ENCODE assay signal across 9 cellular contexts in the genomic region with DNA sequence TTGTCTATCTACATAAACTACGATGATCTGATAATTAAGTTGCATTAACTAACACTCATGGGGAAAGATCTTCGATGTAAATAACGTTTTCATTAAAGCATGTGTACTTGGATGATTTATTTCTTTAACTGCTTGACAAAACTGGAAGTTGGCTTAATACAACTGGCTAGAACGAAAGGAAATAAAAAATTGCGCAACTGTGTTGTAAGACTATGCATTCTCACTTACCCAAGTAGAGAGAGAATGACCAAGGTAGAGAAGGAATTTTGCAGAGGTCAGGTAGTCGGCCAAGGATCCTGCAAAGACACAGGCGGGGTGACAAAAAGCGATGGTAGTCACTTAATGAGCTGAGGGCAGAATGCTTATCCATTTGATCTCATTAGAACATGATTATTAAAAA. TPM values are rescaled to one million over a fixed set of nuclear protein-coding genes. Genes with fewer than 3 reads are reported as not detected.
A peak's percentile ranks its signal among the peaks of the same experiment; 100 is the strongest.
DNase-seq lines count a peak whose midpoint lies in the region; ATAC-seq, FAIRE-seq and TF ChIP-seq lines count a peak whose summit lies in the region.
"Had no signal": no experiment of that assay in that cellular context is flagged by ENCODE, and none has a peak within 500 bp of the region (broad histone marks: within the 10 kb centered on the region; RNA-seq: fewer than 3 reads in every experiment).

No MANE protein-coding gene starts in this region.

- TF ChIP-seq CTCF in fibroblast of pulmonary artery (IDR thresholded peaks at IDR 0.05; ENCODE audit: low read length, missing control alignments) = no peak
- no peak for TF ChIP-seq CTCF in pancreas (IDR thresholded peaks at IDR 0.05)
- TF ChIP-seq CTCF in D721Med (IDR thresholded peaks at IDR 0.05; ENCODE audit: insufficient read depth, missing control alignments) = no peak
- no peak for TF ChIP-seq CTCF in GM10266 (IDR thresholded peaks at IDR 0.05; ENCODE audit: control insufficient read depth, insufficient read depth, low read depth, missing control alignments)

- H3K36me3 ChIP-seq in pancreas = no peaks in the 10 kb centered on the region

- peak; percentile 70 for FAIRE-seq in pancreas (lab: Jason Lieb, UNC)
- FAIRE-seq in D721Med (lab: Jason Lieb, UNC) = no peak

- no peaks in the 10 kb centered on the region for H3K9me3 ChIP-seq in pancreas

- intact Hi-C loops in pancreas (cut with DNase I) = no loop called here

- peaks cover 11 to 45% (median 32%) of the 10 kb centered on the region in 3 donors for H3K4me1 ChIP-seq in pancreas

- H3K4me3 ChIP-seq in fibroblast of pulmonary artery (replicated peaks; ENCODE audit: low read depth, low read length) (peak overlapping the region; percentile 54), pancreas (peak overlapping the region; percentile 42 to 74 (median 64))

- ATAC-seq in pancreas = peak; percentile 39 to 61 (median 44)

- WGBS in pancreas, 2 donors = 7 to 10% methylated on average over 8 of the region's 8 CpGs

- DNase-seq in GF-D8 (lab: John Stamatoyannopoulos, UW) = peak; percentile 41
- DNase-seq in SKM-1 (lab: John Stamatoyannopoulos, UW; ENCODE audit: unreplicated experiment) = peak; percentile 83
- peak; percentile 69 for DNase-seq in fibroblast of pulmonary artery (ENCODE audit: low read depth)
- peak in 2 of 6 donors; percentile 18 to 25 for DNase-seq in pancreas
- no peak for DNase-seq in activated CD4-positive, CD25-positive, alpha-beta regulatory T cell treated with anti-CD3 and anti-CD28 coated beads, Interleukin-2, amount 50 U/mL, for 72 hours
- DNase-seq in stimulated activated CD4-positive, alpha-beta T cell treated with anti-CD3 and anti-CD28 coated beads, Interleukin-4, amount 100 ng/mL, for 24 hours = no peak
- no peak for DNase-seq in D721Med (ENCODE audit: insufficient read length, low spot score)
- DNase-seq in GM10266 (ENCODE audit: extremely low spot score) = no peak
- DNase-seq: NCI-H2171 treated with DMSO at 0.1 percent for 48 hours had no signal

- peak overlapping the region in 2 of 4 donors; percentile 93 for H3K27ac ChIP-seq in pancreas

- H3K27me3 ChIP-seq in pancreas = no peaks in the 10 kb centered on the region

RNA-seq across cellular contexts. Expression of gene SLC40A1, which starts 1.0 kb away (rescaled TPM):
- 10 to 100 TPM; 31.4 to 65.8 (median 43.2) TPM for total RNA-seq in pancreas
- polyA plus RNA-seq in pancreas = 10 to 100 TPM; 14.0 to 26.8 TPM

Comparison
In these comparisons a context has a peak if more than half of its experiments do, and no peak if none do; other contexts are left out.
1. DNase-seq: peak in GF-D8 (single experiment), SKM-1 (single experiment) and fibroblast of pulmonary artery (single experiment); none in activated CD4-positive, CD25-positive, alpha-beta regulatory T cell treated with anti-CD3 and anti-CD28 coated beads, Interleukin-2, amount 50 U/mL, for 72 hours (single experiment), stimulated activated CD4-positive, alpha-beta T cell treated with anti-CD3 and anti-CD28 coated beads, Interleukin-4, amount 100 ng/mL, for 24 hours (single experiment), D721Med (single experiment) and GM10266 (single experiment).